7 cellular contexts compared by ENCODE assay signal in the genomic region with DNA sequence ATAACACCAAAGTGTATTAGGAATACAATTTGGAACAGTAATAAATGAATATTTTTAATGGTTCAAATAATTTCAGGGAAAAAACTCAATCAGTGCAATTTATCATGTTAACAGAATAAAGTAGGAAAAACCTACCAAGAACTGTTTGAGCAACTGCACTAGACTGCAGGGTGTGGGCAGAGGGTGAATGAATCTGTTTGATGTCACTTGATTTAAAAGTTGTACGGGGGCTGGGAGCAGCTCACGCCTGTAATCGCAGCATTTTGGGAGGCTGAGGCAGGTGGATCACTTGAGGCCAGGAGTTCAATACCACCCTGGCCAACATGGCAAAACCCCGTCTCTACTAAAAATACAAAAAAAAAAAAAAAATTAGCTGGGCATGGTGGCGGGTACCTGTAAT. TPM values are rescaled to one million over a fixed set of nuclear protein-coding genes. Genes with fewer than 3 reads are reported as not detected.
DNase-seq lines count a peak whose midpoint lies in the region; ATAC-seq and TF ChIP-seq lines count a peak whose summit lies in the region.
"Not testable (repeated sequence)": the region's sequence is repeated elsewhere in the genome, so short reads cannot be mapped to it uniquely, and the experiment has no call there.
"Had no signal": no experiment of that assay in that cellular context is flagged by ENCODE, and none has a peak within 500 bp of the region (broad histone marks: within the 10 kb centered on the region; RNA-seq: fewer than 3 reads in every experiment).

No MANE protein-coding gene starts in this region.

- intact Hi-C loops in Right ventricle myocardium inferior (cut with DNase I), result not testable (repeated sequence)

- CTCF ChIA-PET in WTC11 (lab: Charles Lee), result interaction anchor here (0.6 to 2.0 kb wide), 3 partner anchors 10 to 205 kb away, joined by 3 to 7 read pairs (median 6); no protein-coding TSS in a partner anchor

- H3K4me1 ChIP-seq in endodermal cell (ENCODE audit: control insufficient read depth, insufficient read depth, low read length), result not testable (repeated sequence)

- not testable (repeated sequence) for H3K4me3 ChIP-seq in endodermal cell (ENCODE audit: low read length)

- DNase-seq in WTC11 (ENCODE audit: low spot score), result not testable (repeated sequence)
- DNase-seq in chondrocyte (ENCODE audit: low spot score) (peak; percentile 17), endodermal cell (peak; percentile 20), Right ventricle myocardium inferior (ENCODE audit: missing footprints) (peak; percentile 16), putamen (ENCODE audit: low spot score) (peak; percentile 21)

- not testable (repeated sequence) for H3K36me3 ChIP-seq in endodermal cell (ENCODE audit: control insufficient read depth, insufficient read depth, low read length)

- ATAC-seq in WTC11, Right ventricle myocardium inferior: not testable (repeated sequence)

- 92 to 94% methylated on average over 4 to 5 of the region's 5 CpGs for WGBS in endodermal cell (ENCODE audit: insufficient coverage in 1 of 2, insufficient read length in 1 of 2), 2 experiments

- not testable (repeated sequence) for H3K4me3 Mint-ChIP-seq in WTC11; chondrocyte (ENCODE audit: unreplicated experiment); endodermal cell

- H3K27me3 Mint-ChIP-seq in WTC11 (ENCODE audit: low read depth); chondrocyte (ENCODE audit: low read depth); endodermal cell (ENCODE audit: insufficient read depth): not testable (repeated sequence)

- H3K4me1 Mint-ChIP-seq in WTC11; chondrocyte (ENCODE audit: low read depth); endodermal cell: not testable (repeated sequence)

- H3K9ac ChIP-seq in endodermal cell (ENCODE audit: extremely low read depth, low read length, poor library complexity, severe bottlenecking), result not testable (repeated sequence)

- not testable (repeated sequence) for H3K9me3 Mint-ChIP-seq in WTC11; chondrocyte (ENCODE audit: low read depth); endodermal cell

- H3K36me3 Mint-ChIP-seq in WTC11; chondrocyte (ENCODE audit: low read depth); endodermal cell (ENCODE audit: low read depth): not testable (repeated sequence)

- H3K27ac ChIP-seq in endodermal cell (ENCODE audit: low read depth, low read length), result not testable (repeated sequence)

- POLR2A ChIA-PET in WTC11 (lab: Charles Lee), result not testable (repeated sequence)

- not testable (repeated sequence) for H3K9me3 ChIP-seq in endodermal cell (ENCODE audit: control insufficient read depth, low read length)

- H3K27me3 ChIP-seq in endodermal cell (ENCODE audit: control insufficient read depth, insufficient read depth, low read length, poor library complexity, severe bottlenecking), result not testable (repeated sequence)

- not testable (repeated sequence) for H3K27ac Mint-ChIP-seq in WTC11; chondrocyte (ENCODE audit: unreplicated experiment); endodermal cell

- TF ChIP-seq CTCF in WTC11 (IDR thresholded peaks at IDR 0.05); chondrocyte (IDR thresholded peaks at IDR 0.05); endodermal cell (conservative IDR thresholded peaks at IDR 0.05): not testable (repeated sequence)

TF ChIP-seq in WTC11, 78 proteins besides CTCF, POLR2A, EP300 and RAD21:
- TF ChIP-seq HMGA2 (CRISPR knock-in tag; IDR thresholded peaks at IDR 0.05), result peak; percentile 3

RNA-seq across cellular contexts. Expression of gene GTF2IRD1, which starts 42.1 kb away (rescaled TPM):
- total RNA-seq in WTC11 (2021), result 41.6 to 43.5 TPM (median 42.9 TPM) in 3 replicates
- 32.4 to 48.5 TPM (median 46.5 TPM) in 3 replicates for total RNA-seq in chondrocyte
- 10 to 100 TPM; 54.8 to 84.4 TPM for total RNA-seq in endodermal cell
- 54.6 TPM for polyA plus RNA-seq in endodermal cell (2013, experiment 1 of 2)
- polyA plus RNA-seq in endodermal cell (2013, experiment 2 of 2), result 54.2 TPM
- 19.1 TPM for total RNA-seq in Right ventricle myocardium inferior
- polyA plus RNA-seq: CD14-positive monocyte; CD8-positive, alpha-beta memory T cell had no signal
